In genomic region chr6:119979862-119980261, GRCh38 we compare ENCODE assay signal across 14 cellular contexts.
DNase-seq lines count a peak whose midpoint lies in the region; ATAC-seq and TF ChIP-seq lines count a peak whose summit lies in the region.
"Had no signal": no experiment of that assay in that cellular context is flagged by ENCODE, and none has a peak within 500 bp of the region (broad histone marks: within the 10 kb centered on the region; RNA-seq: fewer than 3 reads in every experiment).

No MANE protein-coding gene starts in this region.

- BruUV-seq in PC-3 (replicated peaks; lab: Mats Ljungman, UMichigan): no TSS peak

- intact Hi-C loops in PC-3 (cut with micrococcal nuclease): loop anchor here (2.0 to 10.0 kb wide), 4 partner anchors 95 to 835 kb away; no protein-coding TSS in a partner anchor
- intact Hi-C loops in CD4-positive, alpha-beta T cell (cut with DNase I, micrococcal nuclease): loop anchor here (5.0 to 10.0 kb wide), 2 partner anchors 643 to 645 kb away; no protein-coding TSS in a partner anchor

- no peak for ATAC-seq in PC-3
- ATAC-seq in CD4-positive, alpha-beta T cell (ENCODE audit: poor library complexity): no peak
- ATAC-seq: left cardiac atrium, Right ventricle myocardium inferior had no signal

- H3K4me3 ChIP-seq in PC-3 (ENCODE audit: low read length): no peak overlapping the region

- no peaks in the 10 kb centered on the region for H3F3A ChIP-seq in PC-3 (ENCODE audit: low read length, unreplicated experiment)

- H3K4me1 ChIP-seq in PC-3 (ENCODE audit: insufficient read depth, low read length): no peaks in the 10 kb centered on the region

- H3K79me2 ChIP-seq in PC-3 (ENCODE audit: low read length): no peaks in the 10 kb centered on the region

- H2AFZ ChIP-seq in PC-3 (ENCODE audit: low read length): no peak overlapping the region

- no peak overlapping the region for H3K4me3 Mint-ChIP-seq in CD4-positive, alpha-beta T cell
- H3K4me3 Mint-ChIP-seq: CD4-positive, CD25-positive, alpha-beta regulatory T cell had no signal

- no peaks in the 10 kb centered on the region for H3K36me3 Mint-ChIP-seq in CD4-positive, alpha-beta T cell (ENCODE audit: low read depth)
- H3K36me3 Mint-ChIP-seq: CD4-positive, CD25-positive, alpha-beta regulatory T cell had no signal

- no peak overlapping the region for H3K27ac ChIP-seq in 22Rv1
- no peak overlapping the region for H3K27ac ChIP-seq in PC-3 (ENCODE audit: low read length)
- no peak overlapping the region for H3K27ac ChIP-seq in CD4-positive, alpha-beta T cell (ENCODE audit: low read depth, low read length)

- peak; percentile 41 for DNase-seq in PC-3
- DNase-seq in fibroblast of peridontal ligament (ENCODE audit: extremely low read depth): peak; percentile 8
- DNase-seq in stimulated activated naive CD4-positive, alpha-beta T cell treated with Interleukin-2 at 50 U/mL for 16 hours (lab: John Stamatoyannopoulos, UW): no peak
- no peak for DNase-seq in activated T-cell treated with anti-CD3 and anti-CD28 coated beads, Interleukin-2, amount 50 U/mL, for 48 hours
- no peak for DNase-seq in CD4-positive, alpha-beta T cell
- DNase-seq in glomerular visceral epithelial cell (ENCODE audit: extremely low spot score): no peak
- DNase-seq: activated naive CD4-positive, alpha-beta T cell treated with anti-CD3 and anti-CD28 coated beads, Interleukin-2, amount 50 U/mL, for 16 hours; CD4-positive, CD25-positive, alpha-beta regulatory T cell; left cardiac atrium; NCI-H1105; posterior cingulate gyrus had no signal

- H3K9me3 ChIP-seq in PC-3 (ENCODE audit: low read length): no peaks in the 10 kb centered on the region
- no peaks in the 10 kb centered on the region for H3K9me3 ChIP-seq in CD4-positive, alpha-beta T cell (ENCODE audit: control insufficient read depth, low read length)

- no peaks in the 10 kb centered on the region for H3K4me1 Mint-ChIP-seq in CD4-positive, alpha-beta T cell (ENCODE audit: low read depth)
- H3K4me1 Mint-ChIP-seq: CD4-positive, CD25-positive, alpha-beta regulatory T cell had no signal

- no peaks in the 10 kb centered on the region for H3K27me3 Mint-ChIP-seq in CD4-positive, alpha-beta T cell
- H3K27me3 Mint-ChIP-seq: CD4-positive, CD25-positive, alpha-beta regulatory T cell had no signal

- no peaks in the 10 kb centered on the region for H3K9me2 ChIP-seq in PC-3 (replicated peaks; ENCODE audit: low read length)

- H3K9me3 Mint-ChIP-seq in CD4-positive, alpha-beta T cell: no peaks in the 10 kb centered on the region
- H3K9me3 Mint-ChIP-seq: CD4-positive, CD25-positive, alpha-beta regulatory T cell had no signal

- H3K9ac ChIP-seq in PC-3 (ENCODE audit: low read length): no peak overlapping the region

- H3K27ac Mint-ChIP-seq in CD4-positive, alpha-beta T cell: no peak overlapping the region

- H4K20me1 ChIP-seq in PC-3 (ENCODE audit: low read length): no peaks in the 10 kb centered on the region

- TF ChIP-seq CTCF in 22Rv1 (IDR thresholded peaks at IDR 0.05) (peak; percentile 50), GM12873 (IDR thresholded peaks at IDR 0.05; ENCODE audit: insufficient read depth, low read depth, low read length, missing control alignments) (peak; percentile 26), PC-3 (conservative IDR thresholded peaks at IDR 0.05; ENCODE audit: low read depth, low read length) (peak; percentile 69)
- no peak for TF ChIP-seq CTCF in CD4-positive, alpha-beta T cell (IDR thresholded peaks at IDR 0.05)

- CTCF ChIA-PET in PC-3 (lab: Charles Lee): interaction anchor here (0.6 kb wide), 3 partner anchors 97 to 849 kb away, joined by 3 to 4 read pairs (median 3); no protein-coding TSS in a partner anchor
- CTCF ChIA-PET in CD4-positive, alpha-beta T cell (lab: Charles Lee): no interaction called here

- no peak overlapping the region for H3K4me2 ChIP-seq in PC-3 (ENCODE audit: low read length)

- POLR2A ChIA-PET in PC-3 (lab: Charles Lee; ENCODE audit: unreplicated experiment): no interaction called here
- POLR2A ChIA-PET in CD4-positive, alpha-beta T cell (lab: Charles Lee): no interaction called here

- H3K36me3 ChIP-seq in PC-3 (ENCODE audit: low read depth, low read length): no peaks in the 10 kb centered on the region

- no peaks in the 10 kb centered on the region for H3K27me3 ChIP-seq in PC-3 (ENCODE audit: low read length)
- no peaks in the 10 kb centered on the region for H3K27me3 ChIP-seq in CD4-positive, alpha-beta T cell (ENCODE audit: control insufficient read depth, insufficient read depth, low read length)

Comparison
In these comparisons a context has a peak if more than half of its experiments do, and no peak if none do; other contexts are left out.
1. DNase-seq: peak in PC-3 (single experiment) and fibroblast of peridontal ligament (single experiment); none in stimulated activated naive CD4-positive, alpha-beta T cell treated with Interleukin-2 at 50 U/mL for 16 hours (single experiment), activated T-cell treated with anti-CD3 and anti-CD28 coated beads, Interleukin-2, amount 50 U/mL, for 48 hours (0 of 2), CD4-positive, alpha-beta T cell (0 of 10) and glomerular visceral epithelial cell (single experiment).